ENCODE assay signal across 11 cellular contexts in genomic region chr19:17889609-17890214, GRCh38. TPM values are rescaled to one million over a fixed set of nuclear protein-coding genes. Genes with fewer than 3 reads are reported as not detected.
A peak's percentile ranks its signal among the peaks of the same experiment; 100 is the strongest.
DNase-seq lines count a peak whose midpoint lies in the region; ATAC-seq, FAIRE-seq and TF ChIP-seq lines count a peak whose summit lies in the region.
"Had no signal": no experiment of that assay in that cellular context is flagged by ENCODE, and none has a peak within 500 bp of the region (broad histone marks: within the 10 kb centered on the region; RNA-seq: fewer than 3 reads in every experiment).

No MANE protein-coding gene starts in this region.

- H3K18ac ChIP-seq in H9 (ENCODE audit: insufficient read length, low read depth, low read length) = no peak overlapping the region

- H2BK20ac ChIP-seq in H9 (ENCODE audit: low read depth, low read length, poor library complexity, severe bottlenecking) = no peak overlapping the region

- no peak overlapping the region for H4K8ac ChIP-seq in H9 (replicated peaks; ENCODE audit: insufficient read length, low read depth, low read length)

- TF ChIP-seq POLR2A in heart left ventricle (IDR thresholded peaks at IDR 0.05) = no peak

- H3K79me1 ChIP-seq in H9 (ENCODE audit: insufficient read depth, low read depth, low read length, poor library complexity, severe bottlenecking) = no peaks in the 10 kb centered on the region

- H3K4me3 ChIP-seq in PC-3 (ENCODE audit: low read length) = no peak overlapping the region
- no peak overlapping the region for H3K4me3 ChIP-seq in pancreas
- H3K4me3 ChIP-seq in heart left ventricle = no peak overlapping the region
- H3K4me3 ChIP-seq: ascending aorta, tibial nerve had no signal

- H3K14ac ChIP-seq in H9 (ENCODE audit: insufficient read depth, low read length) = no peak overlapping the region

- H2AFZ ChIP-seq in H9 (ENCODE audit: low read length) = no peak overlapping the region
- H2AFZ ChIP-seq in PC-3 (ENCODE audit: low read length) = no peak overlapping the region

- DNase-seq in H9 = peak; percentile 77
- peak; percentile 67 for DNase-seq in PC-3
- DNase-seq in dermis microvascular lymphatic vessel endothelial cell (ENCODE audit: low read depth in 2 of 2) = peak; percentile 10 to 62
- peak in 1 of 6 donors; percentile 71 for DNase-seq in pancreas
- no peak for DNase-seq in heart left ventricle

- peaks cover 15% of the 10 kb centered on the region for H3K27me3 Mint-ChIP-seq in H9 (ENCODE audit: low read depth)

- H3K4ac ChIP-seq in H9 (ENCODE audit: low read depth, low read length) = no peak overlapping the region

- H3K9me2 ChIP-seq in PC-3 (replicated peaks; ENCODE audit: low read length) = no peaks in the 10 kb centered on the region

- H3K4me1 ChIP-seq in H9 (ENCODE audit: insufficient read depth, low read length) (no peaks in the 10 kb centered on the region), PC-3 (ENCODE audit: insufficient read depth, low read length) (no peaks in the 10 kb centered on the region), pancreas (no peaks in the 10 kb centered on the region), heart left ventricle (no peaks in the 10 kb centered on the region)
- H3K4me1 ChIP-seq: ascending aorta, tibial nerve had no signal

- H4K20me1 ChIP-seq in H9 (ENCODE audit: control insufficient read depth, insufficient read depth, insufficient read length) = no peaks in the 10 kb centered on the region
- H4K20me1 ChIP-seq in PC-3 (ENCODE audit: low read length) = no peaks in the 10 kb centered on the region

- no peak overlapping the region for H2BK120ac ChIP-seq in H9 (ENCODE audit: low read depth, low read length, poor library complexity, severe bottlenecking)

- intact Hi-C loops in PC-3 (cut with micrococcal nuclease) = no loop called here
- intact Hi-C loops in pancreas (cut with DNase I) = no loop called here
- intact Hi-C loops in heart left ventricle (cut with DNase I) = loop anchor here in 1 of 10 donors (10.0 kb wide), 1 partner anchor 95 kb away; no protein-coding TSS in a partner anchor

- peaks cover 6 to 12% of the 10 kb centered on the region in 2 experiments for H3K4me1 Mint-ChIP-seq in H9

- no peaks in the 10 kb centered on the region; a peak in 2 of 5 replicates for H3K9me3 Mint-ChIP-seq in H9

- no peak overlapping the region for H3K23ac ChIP-seq in H9 (ENCODE audit: insufficient read length, low read depth, low read length)

- H4K5ac ChIP-seq in H9 (ENCODE audit: insufficient read length, low read depth, low read length) = no peak overlapping the region

- CTCF ChIA-PET in PC-3 (lab: Charles Lee) = no interaction called here

- H3K27ac Mint-ChIP-seq in H9 = no peak overlapping the region; a peak in 1 of 7 replicates

- TF ChIP-seq CTCF in H9 (conservative IDR thresholded peaks at IDR 0.05) = no peak
- no peak for TF ChIP-seq CTCF in PC-3 (conservative IDR thresholded peaks at IDR 0.05; ENCODE audit: low read depth, low read length)
- TF ChIP-seq CTCF in pancreas (IDR thresholded peaks at IDR 0.05) = no peak
- TF ChIP-seq CTCF in heart left ventricle (IDR thresholded peaks at IDR 0.05) = no peak

- H3K9ac ChIP-seq in H9 (ENCODE audit: extremely low read depth, insufficient read length, low read length) (no peak overlapping the region), PC-3 (ENCODE audit: low read length) (no peak overlapping the region)

- no peaks in the 10 kb centered on the region for H3K27me3 ChIP-seq in H9 (ENCODE audit: insufficient read depth, low read length)
- H3K27me3 ChIP-seq in PC-3 (ENCODE audit: low read length) = no peaks in the 10 kb centered on the region
- H3K27me3 ChIP-seq in pancreas = no peaks in the 10 kb centered on the region
- peaks cover 0 to 27% (median 6%) of the 10 kb centered on the region in 9 donors for H3K27me3 ChIP-seq in heart left ventricle
- H3K27me3 ChIP-seq: ascending aorta had no signal

- no peak overlapping the region for H3T11ph ChIP-seq in H9 (ENCODE audit: low read length)

- H3K23me2 ChIP-seq in H9 (ENCODE audit: insufficient read length, low read depth, low read length, poor library complexity, severe bottlenecking) = no peaks in the 10 kb centered on the region

- peak; percentile 67 for ATAC-seq in PC-3
- ATAC-seq in pancreas = peak in 3 of 4 donors; percentile 34 to 81 (median 68)
- no peak for ATAC-seq in HG03354 (IDR thresholded peaks at IDR 0.05; ENCODE audit: poor library complexity, severe bottlenecking, unreplicated experiment)
- no peak for ATAC-seq in HG03095 (IDR thresholded peaks at IDR 0.05; ENCODE audit: unreplicated experiment)
- no peak for ATAC-seq in GM21367 (IDR thresholded peaks at IDR 0.05; ENCODE audit: unreplicated experiment)
- ATAC-seq in heart left ventricle = no peak

- H3K79me2 ChIP-seq in H9 (ENCODE audit: insufficient read depth, low read length) (no peaks in the 10 kb centered on the region), PC-3 (ENCODE audit: low read length) (no peaks in the 10 kb centered on the region)

- H2BK5ac ChIP-seq in H9 (ENCODE audit: insufficient read length, low read length) = no peak overlapping the region

- no peak overlapping the region for H3K4me2 ChIP-seq in H9 (ENCODE audit: insufficient read depth, insufficient read length, low read length)
- no peak overlapping the region for H3K4me2 ChIP-seq in PC-3 (ENCODE audit: low read length)

- FAIRE-seq in pancreas (lab: Jason Lieb, UNC) = no peak
- FAIRE-seq: islet of Langerhans had no signal

- H3K27ac ChIP-seq in H9 (ENCODE audit: insufficient read length, low read depth, low read length) (no peak overlapping the region), PC-3 (ENCODE audit: low read length) (no peak overlapping the region), pancreas (no peak overlapping the region), heart left ventricle (no peak overlapping the region)
- H3K27ac ChIP-seq: ascending aorta, tibial nerve had no signal

- no peaks in the 10 kb centered on the region for H3K36me3 ChIP-seq in PC-3 (ENCODE audit: low read depth, low read length)
- no peaks in the 10 kb centered on the region for H3K36me3 ChIP-seq in pancreas
- H3K36me3 ChIP-seq in heart left ventricle = no peaks in the 10 kb centered on the region
- H3K36me3 ChIP-seq: ascending aorta, tibial nerve had no signal

- WGBS in H9 (ENCODE audit: extremely low coverage, insufficient read length, low lambda C conversion rate) = no CpG with 5 or more reads among the region's 18 CpGs
- 22 to 23% methylated on average over 18 of the region's 18 CpGs for WGBS in pancreas, 2 donors
- WGBS in heart left ventricle, 4 donors = 23 to 30% (median 24%) methylated on average over 18 of the region's 18 CpGs

- no peak overlapping the region for H2AK5ac ChIP-seq in H9 (ENCODE audit: insufficient read length, low read length)

- H3K9me3 ChIP-seq in H9 (ENCODE audit: control insufficient read depth, low read depth, low read length) (no peaks in the 10 kb centered on the region), PC-3 (ENCODE audit: low read length) (no peaks in the 10 kb centered on the region), pancreas (no peaks in the 10 kb centered on the region), heart left ventricle (no peaks in the 10 kb centered on the region)
- H3K9me3 ChIP-seq: ascending aorta, tibial nerve had no signal

- POLR2A ChIA-PET in PC-3 (lab: Charles Lee; ENCODE audit: unreplicated experiment) = interaction anchor here (0.7 kb wide), 1 partner anchor 635 kb away, joined by 3 read pairs; no protein-coding TSS in a partner anchor

- no peaks in the 10 kb centered on the region for H3K36me3 Mint-ChIP-seq in H9 (ENCODE audit: insufficient read depth in 1 of 3, low read depth in 3 of 3)

- no peak overlapping the region for H3K4me3 Mint-ChIP-seq in H9

- H2BK12ac ChIP-seq in H9 (ENCODE audit: insufficient read length, low read depth, low read length) = no peak overlapping the region

- no peak overlapping the region for H3K56ac ChIP-seq in H9 (ENCODE audit: insufficient read length, low read depth, low read length)

- no peak overlapping the region for H2BK15ac ChIP-seq in H9 (ENCODE audit: low read depth, low read length)

- no peak overlapping the region for H4K91ac ChIP-seq in H9 (ENCODE audit: insufficient read length, low read depth, low read length)

- no peaks in the 10 kb centered on the region for H3F3A ChIP-seq in PC-3 (ENCODE audit: low read length, unreplicated experiment)

- no TSS peak for BruUV-seq in PC-3 (replicated peaks; lab: Mats Ljungman, UMichigan)

RNA-seq across cellular contexts. Expression of gene SLC5A5, which starts 18.0 kb away (rescaled TPM):
- total RNA-seq in H9 (2021) (1.7 and 1.8 TPM in 2 replicates), PC-3 (2014; rRNA removed) (0.23 TPM in 1 of 2 replicates, not detected in the other), dermis microvascular lymphatic vessel endothelial cell (not detected in 2 replicates), pancreas (under 1 TPM in 1 of 6 donors, not detected in 5; 0.16 TPM), heart left ventricle (not detected)
- polyA plus RNA-seq in pancreas (under 1 TPM in 1 of 2 donors, not detected in 1; 0.02 TPM), heart left ventricle (not detected)
- total RNA-seq: ascending aorta, tibial nerve had no signal

RNA-seq across cellular contexts. Expression of gene RPL18A, which starts 30.0 kb away (rescaled TPM):
- total RNA-seq in H9 (2021) = 2,837 and 2,851 TPM in 2 replicates
- total RNA-seq in PC-3 (2014; rRNA removed) = 1,763 and 2,241 TPM in 2 replicates
- 1,265 and 1,315 TPM in 2 replicates for total RNA-seq in dermis microvascular lymphatic vessel endothelial cell
- total RNA-seq in pancreas = 1,000 to 10,000 TPM; 1,116 to 2,379 (median 1,559) TPM
- polyA plus RNA-seq in pancreas = 1,000 to 10,000 TPM; 1,339 to 1,436 TPM
- 1,000 to 10,000 TPM in 2 of 9 donors, 100 to 1,000 TPM in 7; 566 to 1,124 (median 752) TPM for total RNA-seq in heart left ventricle
- 1,000 to 10,000 TPM in 1 of 2 donors, 100 to 1,000 TPM in 1; 787 to 2,031 TPM for polyA plus RNA-seq in heart left ventricle

RNA-seq across cellular contexts. Expression of gene JAK3, which starts 41.9 kb away (rescaled TPM):
- total RNA-seq in H9 (2021) (3.3 and 3.5 TPM in 2 replicates), PC-3 (2014; rRNA removed) (1.5 and 4.3 TPM in 2 replicates), dermis microvascular lymphatic vessel endothelial cell (1.7 and 2.4 TPM in 2 replicates), pancreas (1 to 10 TPM; 1.1 to 6.6 (median 1.7) TPM), heart left ventricle (10 to 100 TPM in 1 of 9 donors, 1 to 10 TPM in 7, under 1 TPM in 1; 0.77 to 29.2 (median 1.8) TPM)
- polyA plus RNA-seq in pancreas (1 to 10 TPM; 2.9 to 4.3 TPM), heart left ventricle (1 to 10 TPM in 1 of 2 donors, under 1 TPM in 1; 0.99 to 1.1 TPM)

RNA-seq across cellular contexts. Expression of gene CCDC124, which starts 43.1 kb away (rescaled TPM):
- 117 and 119 TPM in 2 replicates for total RNA-seq in H9 (2021)
- 165 and 247 TPM in 2 replicates for total RNA-seq in PC-3 (2014; rRNA removed)
- total RNA-seq in dermis microvascular lymphatic vessel endothelial cell = 27.2 and 34.5 TPM in 2 replicates
- 10 to 100 TPM; 15.0 to 35.5 (median 28.9) TPM for total RNA-seq in pancreas
- 10 to 100 TPM; 62.0 to 71.8 TPM for polyA plus RNA-seq in pancreas
- 100 to 1,000 TPM in 1 of 9 donors, 10 to 100 TPM in 8; 45.4 to 115 (median 66.1) TPM for total RNA-seq in heart left ventricle
- 100 to 1,000 TPM; 157 to 195 TPM for polyA plus RNA-seq in heart left ventricle

Comparison
In these comparisons a context has a peak if more than half of its experiments do, and no peak if none do; other contexts are left out.
1. DNase-seq: peak in H9 (single experiment), PC-3 (single experiment) and dermis microvascular lymphatic vessel endothelial cell (2 of 2); none in heart left ventricle (0 of 5).
2. ATAC-seq: peak in PC-3 (single experiment) and pancreas (3 of 4); none in HG03354 (single experiment), HG03095 (single experiment), GM21367 (single experiment) and heart left ventricle (0 of 4).